ENCODE assay signal across 29 cellular contexts in the genomic region with DNA sequence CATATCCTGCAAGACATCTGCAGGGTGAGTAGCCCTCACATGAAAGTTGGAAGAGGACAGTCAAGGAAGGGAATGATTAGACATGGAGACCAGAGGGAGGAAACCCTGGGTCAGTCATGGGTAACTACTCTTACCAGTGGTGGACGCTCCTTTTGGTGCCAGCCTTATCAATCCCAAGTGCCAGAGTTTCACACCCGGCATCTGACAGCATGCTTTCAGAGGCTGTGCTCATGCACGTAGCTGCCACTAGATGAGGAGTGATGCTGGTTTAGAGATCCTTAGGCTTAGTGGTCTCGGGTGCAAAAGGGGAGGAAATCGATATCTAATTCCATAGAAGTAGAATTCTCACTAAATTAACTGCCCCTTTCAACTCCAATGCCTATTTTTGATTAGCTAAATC.
"Had no signal": no experiment of that assay in that cellular context is flagged by ENCODE, and none has a peak within 500 bp of the region (broad histone marks: within the 10 kb centered on the region; RNA-seq: fewer than 3 reads in every experiment).

No MANE protein-coding gene starts in this region.

- DNase-seq: activated B cell treated with CpG ODN at 0.5 μM for 24 hours; activated CD4-positive, alpha-beta memory T cell treated with anti-CD3 and anti-CD28 coated beads for 36 hours; activated CD4-positive, alpha-beta T cell treated with anti-CD3 and anti-CD28 coated beads for 4 hours; activated CD4-positive, alpha-beta T cell treated with anti-CD3 and anti-CD28 coated beads, Interleukin-2, amount 50 U/mL, for 1 hour; activated CD4-positive, CD25-positive, alpha-beta regulatory T cell treated with anti-CD3 and anti-CD28 coated beads, Interleukin-2, amount 50 U/mL, for 72 hours; activated CD8-positive, alpha-beta memory T cell treated with anti-CD3 and anti-CD28 coated beads, Interleukin-2, amount 50 U/mL, for 4 hours; activated effector memory CD4-positive, alpha-beta T cell treated with Interleukin-2 at 50 U/mL for 16 hours; activated naive CD4-positive, alpha-beta T cell treated with anti-CD3 and anti-CD28 coated beads, Interleukin-2, amount 10 ng/mL, durations not matched to agents 7 days and 5 days; activated naive CD8-positive, alpha-beta T cell treated with anti-CD3 and anti-CD28 coated beads, Interleukin-2, amount 50 U/mL, for 24 hours; activated T-cell treated with anti-CD3 and anti-CD28 coated beads for 4 hours; activated T-cell treated with anti-CD3 and anti-CD28 coated beads, Interleukin-2, amount 50 U/mL, for 48 hours; anterior cingulate cortex; Karpas-422; KBM-7; NCI-H1105; NCI-H1417 treated with DMSO at 0.1 percent for 48 hours; NCI-H187 treated with DMSO at 0.1 percent for 48 hours; NCI-H2081; NCI-H345; NCI-H524 treated with DMSO at 0.1 percent for 48 hours; PC-3; SW 1271; T-helper 1 cell; T-helper 2 cell; T-helper 9 cell had no signal

- ATAC-seq: activated naive CD8-positive, alpha-beta T cell treated with anti-CD3 and anti-CD28 coated beads, Interleukin-2, amount 50 U/mL, for 24 hours; PC-3; Right ventricle myocardium inferior had no signal

- H3K36me3 ChIP-seq: cardiac muscle cell had no signal

- H3K27me3 ChIP-seq: cardiac muscle cell had no signal

- H3K4me3 ChIP-seq: cardiac muscle cell had no signal

- H3K27ac ChIP-seq: cardiac muscle cell, RWPE1, VCaP had no signal
